25 cellular contexts compared by ENCODE assay signal in the genomic region with DNA sequence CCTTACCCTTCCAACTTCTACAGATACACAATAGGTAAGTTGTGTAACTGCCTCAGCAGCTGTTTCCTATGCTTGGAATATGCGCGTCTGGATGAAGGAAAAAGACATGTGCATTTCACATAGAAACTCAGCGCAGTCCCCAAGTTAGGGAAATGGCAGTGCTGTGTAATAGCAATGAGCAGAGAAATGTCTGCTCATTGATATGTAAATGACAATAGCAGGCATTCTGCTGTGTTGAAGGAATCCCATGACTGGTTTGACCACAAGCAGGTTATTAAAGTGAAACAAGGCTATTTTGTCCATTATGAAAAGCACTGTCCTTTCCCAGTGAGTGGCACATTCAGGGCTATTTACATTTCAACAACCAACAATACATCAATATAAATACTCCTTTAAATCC.
DNase-seq lines count a peak whose midpoint lies in the region; TF ChIP-seq lines count a peak whose summit lies in the region.
"Had no signal": no experiment of that assay in that cellular context is flagged by ENCODE, and none has a peak within 500 bp of the region (broad histone marks: within the 10 kb centered on the region; RNA-seq: fewer than 3 reads in every experiment).

No MANE protein-coding gene starts in this region.

- H3K4me1 ChIP-seq in endodermal cell (ENCODE audit: control insufficient read depth, insufficient read depth, low read length) (no peaks in the 10 kb centered on the region), tibial nerve (peaks cover 0 to 24% (median 16%) of the 10 kb centered on the region in 4 donors)

- H3K27me3 ChIP-seq in endodermal cell (ENCODE audit: control insufficient read depth, insufficient read depth, low read length, poor library complexity, severe bottlenecking) (no peaks in the 10 kb centered on the region), tibial nerve (no peaks in the 10 kb centered on the region)
- H3K27me3 ChIP-seq: hepatocyte, SJSA1, stomach, upper lobe of right lung had no signal

- H3K36me3 Mint-ChIP-seq in endodermal cell (ENCODE audit: low read depth) = no peaks in the 10 kb centered on the region
- H3K36me3 Mint-ChIP-seq: memory B cell, natural killer cell had no signal

- H3K9ac ChIP-seq in endodermal cell (ENCODE audit: extremely low read depth, low read length, poor library complexity, severe bottlenecking) = no peak overlapping the region

- WGBS in endodermal cell (ENCODE audit: insufficient coverage in 1 of 2, insufficient read length in 1 of 2), 2 experiments = 82 to 86% methylated on average over 3 of the region's 3 CpGs
- 48 to 59% methylated on average over 3 of the region's 3 CpGs for WGBS in tibial nerve, 2 donors

- H3K27ac Mint-ChIP-seq in endodermal cell = no peak overlapping the region
- H3K27ac Mint-ChIP-seq: B cell, memory B cell, natural killer cell, progenitor cell of endocrine pancreas had no signal

- no peak for TF ChIP-seq EP300 in tibial nerve (IDR thresholded peaks at IDR 0.05)

- H3K9me3 ChIP-seq in endodermal cell (ENCODE audit: control insufficient read depth, low read length) (no peaks in the 10 kb centered on the region), tibial nerve (no peaks in the 10 kb centered on the region)
- H3K9me3 ChIP-seq: SJSA1, stomach, upper lobe of right lung had no signal

- no peak for TF ChIP-seq POLR2A in tibial nerve (IDR thresholded peaks at IDR 0.05)

- no peak for TF ChIP-seq CTCF in endodermal cell (conservative IDR thresholded peaks at IDR 0.05)
- no peak for TF ChIP-seq CTCF in tibial nerve (IDR thresholded peaks at IDR 0.05)

- H3K36me3 ChIP-seq in endodermal cell (ENCODE audit: control insufficient read depth, insufficient read depth, low read length) = no peaks in the 10 kb centered on the region
- no peaks in the 10 kb centered on the region for H3K36me3 ChIP-seq in tibial nerve
- H3K36me3 ChIP-seq: SJSA1, stomach, upper lobe of right lung, WERI-Rb-1 had no signal

- DNase-seq in NCI-H2081 (lab: John Stamatoyannopoulos, UW) = peak; percentile 9 to 25
- DNase-seq in NCI-H2081 treated with DMSO at 0.1 percent for 48 hours (lab: John Stamatoyannopoulos, UW) = no peak
- peak; percentile 32 for DNase-seq in NCI-H69 (lab: John Stamatoyannopoulos, UW)
- no peak for DNase-seq in endodermal cell
- DNase-seq in pons (ENCODE audit: low spot score) = peak; percentile 80
- DNase-seq in NCI-H82 treated with DMSO at 0.1 percent for 48 hours (lab: John Stamatoyannopoulos, UW; ENCODE audit: unreplicated experiment) = no peak
- DNase-seq in tibial nerve (ENCODE audit: low spot score in 2 of 2) = no peak
- DNase-seq in HuH-7.5 (ENCODE audit: low spot score) = no peak
- DNase-seq: 8988T; activated CD4-positive, alpha-beta T cell treated with anti-CD3 and anti-CD28 coated beads, Interleukin-2, amount 50 U/mL, for 4 hours; activated gamma-delta T cell treated with Interleukin-2 at 50 U/mL for 16 hours; effector memory CD8-positive, alpha-beta T cell; islet precursor cell; natural killer cell; NCI-H2029 treated with DMSO at 0.1 percent for 48 hours; NCI-H524; OCI-M1; stomach; upper lobe of right lung; WERI-Rb-1 had no signal

- no peak overlapping the region for H3K4me3 Mint-ChIP-seq in endodermal cell
- H3K4me3 Mint-ChIP-seq: B cell; effector memory CD8-positive, alpha-beta T cell; memory B cell; natural killer cell had no signal

- H3K27me3 Mint-ChIP-seq in endodermal cell (ENCODE audit: insufficient read depth) = no peaks in the 10 kb centered on the region
- H3K27me3 Mint-ChIP-seq: B cell; effector memory CD8-positive, alpha-beta T cell; memory B cell; progenitor cell of endocrine pancreas had no signal

- peaks cover 6% of the 10 kb centered on the region for H3K4me1 Mint-ChIP-seq in endodermal cell

- H3K27ac ChIP-seq in endodermal cell (ENCODE audit: low read depth, low read length) (peak overlapping the region; percentile 33), tibial nerve (peak overlapping the region in 1 of 4 donors; percentile 22)
- H3K27ac ChIP-seq: hepatocyte, SJSA1, stomach, upper lobe of right lung, WERI-Rb-1 had no signal

- H3K9me3 Mint-ChIP-seq in endodermal cell = no peaks in the 10 kb centered on the region
- H3K9me3 Mint-ChIP-seq: effector memory CD8-positive, alpha-beta T cell; memory B cell; natural killer cell had no signal

- no peak overlapping the region for H3K4me3 ChIP-seq in endodermal cell (ENCODE audit: low read length)
- H3K4me3 ChIP-seq in tibial nerve = peak overlapping the region in 1 of 4 donors; percentile 2
- H3K4me3 ChIP-seq: hepatocyte, SJSA1, stomach, upper lobe of right lung had no signal

Comparison
In these comparisons a context has a peak if more than half of its experiments do, and no peak if none do; other contexts are left out.
1. DNase-seq: peak in NCI-H2081 (2 of 2), NCI-H69 (single experiment) and pons (single experiment); none in NCI-H2081 treated with DMSO at 0.1 percent for 48 hours (single experiment), endodermal cell (single experiment), NCI-H82 treated with DMSO at 0.1 percent for 48 hours (single experiment), tibial nerve (0 of 2) and HuH-7.5 (single experiment).